Comparison of ENCODE assay signal across 1 cellular context in the genomic region with DNA sequence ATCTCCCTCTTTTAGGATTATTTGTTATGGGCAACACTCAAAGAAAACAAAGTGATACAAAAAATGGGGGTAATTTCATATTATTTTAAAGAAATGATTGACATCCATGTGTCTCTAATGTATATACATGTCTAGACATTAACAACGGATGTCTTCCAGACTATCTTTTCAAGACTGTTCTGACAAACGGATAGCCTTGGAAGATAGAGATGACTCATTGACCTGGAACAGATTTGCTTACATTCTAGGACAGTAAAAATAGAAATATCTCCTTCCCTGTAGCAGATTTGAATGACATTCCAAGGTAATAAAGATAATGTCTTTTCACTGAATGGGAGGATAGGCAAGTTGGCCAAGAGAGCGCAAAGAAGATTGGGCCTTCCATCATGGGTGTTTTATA.
TF ChIP-seq lines count a peak whose summit lies in the region.

No MANE protein-coding gene starts in this region.

TF ChIP-seq in SK-N-SH treated with all-trans-retinoic acid at 6 μM for 48 hours, 23 proteins besides CTCF, POLR2A, EP300 and RAD21 (continued from another document):
- TF ChIP-seq CSRNP3 (CRISPR knock-in tag; IDR thresholded peaks at IDR 0.05), result no peak
